In genomic region chr17:51734462-51734861, GRCh38 we compare ENCODE assay signal across 11 cellular contexts.
DNase-seq lines count a peak whose midpoint lies in the region; ATAC-seq and TF ChIP-seq lines count a peak whose summit lies in the region.
"Had no signal": no experiment of that assay in that cellular context is flagged by ENCODE, and none has a peak within 500 bp of the region (broad histone marks: within the 10 kb centered on the region; RNA-seq: fewer than 3 reads in every experiment).

No MANE protein-coding gene starts in this region.

- H3K36me3 Mint-ChIP-seq in activated naive CD4-positive, alpha-beta T cell treated with anti-CD3 and anti-CD28 coated beads for 36 hours (ENCODE audit: low read depth), result no peaks in the 10 kb centered on the region
- H3K36me3 Mint-ChIP-seq: CD14-positive monocyte had no signal

- ATAC-seq in stimulated activated naive CD8-positive, alpha-beta T cell treated with anti-CD3 and anti-CD28 coated beads, Interleukin-15, Interleukin-2, amounts not matched to agents 100 U/mL and 50 U/mL, for 24 hours, result no peak
- no peak for ATAC-seq in GM21723 (IDR thresholded peaks at IDR 0.05; ENCODE audit: unreplicated experiment)

- no peak overlapping the region for H3K4me3 Mint-ChIP-seq in activated naive CD4-positive, alpha-beta T cell treated with anti-CD3 and anti-CD28 coated beads for 36 hours
- H3K4me3 Mint-ChIP-seq: CD14-positive monocyte had no signal

- TF ChIP-seq CTCF in epithelial cell of proximal tubule (conservative IDR thresholded peaks at IDR 0.05; ENCODE audit: low read depth, low read length), result peak; percentile 62

- H3K27ac Mint-ChIP-seq in activated naive CD4-positive, alpha-beta T cell treated with anti-CD3 and anti-CD28 coated beads for 36 hours, result no peak overlapping the region
- H3K27ac Mint-ChIP-seq: CD14-positive monocyte had no signal

- CTCF ChIA-PET in activated naive CD4-positive, alpha-beta T cell treated with anti-CD3 and anti-CD28 coated beads for 36 hours (lab: Charles Lee), result interaction anchor here (1.3 kb wide), 1 partner anchor 8 kb away, joined by 3 read pairs; no protein-coding TSS in a partner anchor

- no peaks in the 10 kb centered on the region for H3K4me1 Mint-ChIP-seq in activated naive CD4-positive, alpha-beta T cell treated with anti-CD3 and anti-CD28 coated beads for 36 hours (ENCODE audit: low read depth)
- H3K4me1 Mint-ChIP-seq: CD14-positive monocyte had no signal

- H3K27me3 Mint-ChIP-seq in activated naive CD4-positive, alpha-beta T cell treated with anti-CD3 and anti-CD28 coated beads for 36 hours (ENCODE audit: low read depth), result peaks cover 12% of the 10 kb centered on the region

- H3K4me3 ChIP-seq in epithelial cell of proximal tubule (ENCODE audit: low read depth, low read length), result no peak overlapping the region

- no peaks in the 10 kb centered on the region for H3K9me3 Mint-ChIP-seq in activated naive CD4-positive, alpha-beta T cell treated with anti-CD3 and anti-CD28 coated beads for 36 hours

- peak; percentile 7 for DNase-seq in activated naive CD4-positive, alpha-beta T cell treated with anti-CD3 and anti-CD28 coated beads for 36 hours
- no peak for DNase-seq in activated naive CD4-positive, alpha-beta T cell treated with Interleukin-2 at 50 U/mL for 16 hours
- DNase-seq in NCI-H748 treated with DMSO at 0.1 percent for 48 hours (lab: John Stamatoyannopoulos, UW), result peak; percentile 6
- DNase-seq in epithelial cell of proximal tubule (ENCODE audit: low read depth), result no peak
- peak; percentile 22 for DNase-seq in stimulated activated naive CD8-positive, alpha-beta T cell treated with anti-CD3 and anti-CD28 coated beads, Interleukin-15, Interleukin-2, amounts not matched to agents 100 U/mL and 50 U/mL, for 24 hours
- DNase-seq in NCI-H1694 (lab: John Stamatoyannopoulos, UW), result no peak
- DNase-seq in NCI-H2029 treated with DMSO at 0.1 percent for 48 hours (lab: John Stamatoyannopoulos, UW), result no peak
- DNase-seq: activated naive CD4-positive, alpha-beta T cell treated with anti-CD3 and anti-CD28 coated beads, Interleukin-2, amount 50 U/mL, for 16 hours; NCI-H1417 treated with DMSO at 0.1 percent for 48 hours had no signal

- intact Hi-C loops in activated naive CD4-positive, alpha-beta T cell treated with anti-CD3 and anti-CD28 coated beads for 36 hours (cut with micrococcal nuclease), result no loop called here

Comparison
In these comparisons a context has a peak if more than half of its experiments do, and no peak if none do; other contexts are left out.
1. DNase-seq: peak in activated naive CD4-positive, alpha-beta T cell treated with anti-CD3 and anti-CD28 coated beads for 36 hours (single experiment), NCI-H748 treated with DMSO at 0.1 percent for 48 hours (single experiment) and stimulated activated naive CD8-positive, alpha-beta T cell treated with anti-CD3 and anti-CD28 coated beads, Interleukin-15, Interleukin-2, amounts not matched to agents 100 U/mL and 50 U/mL, for 24 hours (single experiment); none in activated naive CD4-positive, alpha-beta T cell treated with Interleukin-2 at 50 U/mL for 16 hours (single experiment), epithelial cell of proximal tubule (single experiment), NCI-H1694 (single experiment) and NCI-H2029 treated with DMSO at 0.1 percent for 48 hours (single experiment).